Comparison of ENCODE assay signal across 3 cellular contexts in the genomic region with DNA sequence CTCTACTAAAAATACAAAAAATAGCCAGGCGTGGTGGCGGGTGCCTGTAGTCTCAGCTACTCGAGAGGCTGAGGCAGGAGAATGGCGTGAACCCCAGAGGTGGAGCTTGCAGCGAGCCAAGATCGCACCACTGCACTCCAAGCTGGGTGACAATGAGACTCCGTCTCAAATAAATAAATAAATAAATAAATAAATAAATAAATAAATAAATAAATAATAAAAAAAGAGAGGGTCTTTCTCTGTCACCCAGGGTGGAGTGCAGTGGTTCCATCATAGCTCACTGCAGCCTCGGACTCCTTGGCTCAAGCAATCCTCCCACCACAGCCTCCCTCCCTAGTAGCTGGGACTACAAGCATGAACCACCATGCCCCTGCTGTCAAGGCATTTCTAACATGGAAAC. TPM values are rescaled to one million over a fixed set of nuclear protein-coding genes. Genes with fewer than 3 reads are reported as not detected.
"Had no signal": no experiment of that assay in that cellular context is flagged by ENCODE, and none has a peak within 500 bp of the region (broad histone marks: within the 10 kb centered on the region; RNA-seq: fewer than 3 reads in every experiment).

No MANE protein-coding gene starts in this region.

RNA-seq across cellular contexts. Expression of a gene that starts 11.6 kb away (rescaled TPM):
- total RNA-seq: mononuclear cell had no signal
- polyA plus RNA-seq: immature natural killer cell; naive thymus-derived CD4-positive, alpha-beta T cell had no signal
